In genomic region chr17:66704858-66705257, GRCh38 we compare ENCODE assay signal across 19 cellular contexts.
DNase-seq lines count a peak whose midpoint lies in the region; ATAC-seq, FAIRE-seq and TF ChIP-seq lines count a peak whose summit lies in the region.
"Had no signal": no experiment of that assay in that cellular context is flagged by ENCODE, and none has a peak within 500 bp of the region (broad histone marks: within the 10 kb centered on the region; RNA-seq: fewer than 3 reads in every experiment).

No MANE protein-coding gene starts in this region.

- H3K27ac Mint-ChIP-seq in activated T-cell treated with anti-CD3 and anti-CD28 coated beads, Interleukin-2, amount 50 U/mL, for 24 hours = peak overlapping the region; percentile 66
- peak overlapping the region; percentile 56 for H3K27ac Mint-ChIP-seq in activated T-helper 17 cell treated with anti-CD3 and anti-CD28 coated beads, Interleukin-2, amount 50 U/mL, for 72 hours
- peak overlapping the region; percentile 74 for H3K27ac Mint-ChIP-seq in progenitor cell of endocrine pancreas
- H3K27ac Mint-ChIP-seq: activated naive CD4-positive, alpha-beta T cell treated with anti-CD3 and anti-CD28 coated beads, Interleukin-2, amount 10 ng/mL, durations not matched to agents 7 days and 5 days; H9 had no signal

- H3K9me3 Mint-ChIP-seq in activated T-cell treated with anti-CD3 and anti-CD28 coated beads, Interleukin-2, amount 50 U/mL, for 24 hours = no peaks in the 10 kb centered on the region
- H3K9me3 Mint-ChIP-seq in activated T-helper 17 cell treated with anti-CD3 and anti-CD28 coated beads, Interleukin-2, amount 50 U/mL, for 72 hours = no peaks in the 10 kb centered on the region
- peaks cover 4% of the 10 kb centered on the region for H3K9me3 Mint-ChIP-seq in progenitor cell of endocrine pancreas (ENCODE audit: low read depth)
- H3K9me3 Mint-ChIP-seq: activated naive CD4-positive, alpha-beta T cell treated with anti-CD3 and anti-CD28 coated beads, Interleukin-2, amount 10 ng/mL, durations not matched to agents 7 days and 5 days; H9 had no signal

- peaks cover 71% of the 10 kb centered on the region for H3K36me3 Mint-ChIP-seq in activated T-cell treated with anti-CD3 and anti-CD28 coated beads, Interleukin-2, amount 50 U/mL, for 24 hours (ENCODE audit: low read depth)
- H3K36me3 Mint-ChIP-seq in activated T-helper 17 cell treated with anti-CD3 and anti-CD28 coated beads, Interleukin-2, amount 50 U/mL, for 72 hours (ENCODE audit: low read depth) = peaks cover 16% of the 10 kb centered on the region
- H3K36me3 Mint-ChIP-seq in progenitor cell of endocrine pancreas (ENCODE audit: insufficient read depth) = peaks cover 2% of the 10 kb centered on the region

- peak; percentile 31 for ATAC-seq in HG03354 (IDR thresholded peaks at IDR 0.05; ENCODE audit: poor library complexity, severe bottlenecking, unreplicated experiment)
- ATAC-seq in activated T-helper 17 cell treated with anti-CD3 and anti-CD28 coated beads, Interleukin-2, amount 50 U/mL, for 72 hours (replicated peaks) = no peak
- ATAC-seq: heart left ventricle had no signal

- H3K4me3 Mint-ChIP-seq in activated T-cell treated with anti-CD3 and anti-CD28 coated beads, Interleukin-2, amount 50 U/mL, for 24 hours = no peak overlapping the region
- no peak overlapping the region for H3K4me3 Mint-ChIP-seq in activated T-helper 17 cell treated with anti-CD3 and anti-CD28 coated beads, Interleukin-2, amount 50 U/mL, for 72 hours
- no peak overlapping the region for H3K4me3 Mint-ChIP-seq in progenitor cell of endocrine pancreas (ENCODE audit: low read depth)
- H3K4me3 Mint-ChIP-seq: activated naive CD4-positive, alpha-beta T cell treated with anti-CD3 and anti-CD28 coated beads, Interleukin-2, amount 10 ng/mL, durations not matched to agents 7 days and 5 days; H9 had no signal

- no peak overlapping the region for H3K4me3 ChIP-seq in ascending aorta
- H3K4me3 ChIP-seq: heart left ventricle had no signal

- no peak for FAIRE-seq in urothelium cell line (lab: Jason Lieb, UNC)
- FAIRE-seq: bronchial epithelial cell, D721Med, HTR-8/SVneo had no signal

- H3K4me1 Mint-ChIP-seq in activated T-cell treated with anti-CD3 and anti-CD28 coated beads, Interleukin-2, amount 50 U/mL, for 24 hours (ENCODE audit: low read depth) = peaks cover 29% of the 10 kb centered on the region
- peaks cover 10% of the 10 kb centered on the region for H3K4me1 Mint-ChIP-seq in activated T-helper 17 cell treated with anti-CD3 and anti-CD28 coated beads, Interleukin-2, amount 50 U/mL, for 72 hours
- peaks cover 20% of the 10 kb centered on the region for H3K4me1 Mint-ChIP-seq in progenitor cell of endocrine pancreas (ENCODE audit: low read depth)

- H3K27me3 ChIP-seq in ascending aorta = no peaks in the 10 kb centered on the region
- H3K27me3 ChIP-seq: heart left ventricle had no signal

- H3K4me1 ChIP-seq in ascending aorta = no peaks in the 10 kb centered on the region
- H3K4me1 ChIP-seq: heart left ventricle had no signal

- no peaks in the 10 kb centered on the region for H3K9me3 ChIP-seq in ascending aorta
- H3K9me3 ChIP-seq: heart left ventricle had no signal

- TF ChIP-seq CTCF in progenitor cell of endocrine pancreas (IDR thresholded peaks at IDR 0.05; ENCODE audit: unreplicated experiment) (no peak), ascending aorta (IDR thresholded peaks at IDR 0.05) (no peak)

- no peak for DNase-seq in activated T-cell treated with anti-CD3 and anti-CD28 coated beads, Interleukin-2, amount 50 U/mL, for 24 hours
- DNase-seq in activated T-cell treated with anti-CD3 and anti-CD28 coated beads for 4 hours (no peak), progenitor cell of endocrine pancreas (ENCODE audit: low spot score, unreplicated experiment) (no peak), ascending aorta (ENCODE audit: low spot score in 2 of 2) (no peak), urothelium cell line (ENCODE audit: low spot score) (no peak)
- DNase-seq in stimulated activated naive CD4-positive, alpha-beta T cell treated with Interleukin-2 at 50 U/mL for 16 hours (lab: John Stamatoyannopoulos, UW) = no peak
- DNase-seq: activated naive CD4-positive, alpha-beta T cell treated with anti-CD3 and anti-CD28 coated beads, Interleukin-2, amount 10 ng/mL, durations not matched to agents 7 days and 5 days; heart left ventricle; NCI-H2029 treated with DMSO at 0.1 percent for 48 hours; NCI-H526 treated with DMSO at 0.1 percent for 48 hours; stimulated activated CD4-positive, alpha-beta T cell treated with anti-CD3 and anti-CD28 coated beads, Interleukin-15, amount 100 ng/mL, for 24 hours; T-helper 1 cell; WERI-Rb-1 had no signal

- intact Hi-C loops in ascending aorta (cut with DNase I) = no loop called here

- no peaks in the 10 kb centered on the region for H3K27me3 Mint-ChIP-seq in activated T-cell treated with anti-CD3 and anti-CD28 coated beads, Interleukin-2, amount 50 U/mL, for 24 hours
- H3K27me3 Mint-ChIP-seq in activated T-helper 17 cell treated with anti-CD3 and anti-CD28 coated beads, Interleukin-2, amount 50 U/mL, for 72 hours = no peaks in the 10 kb centered on the region
- H3K27me3 Mint-ChIP-seq in progenitor cell of endocrine pancreas = no peaks in the 10 kb centered on the region
- H3K27me3 Mint-ChIP-seq: activated naive CD4-positive, alpha-beta T cell treated with anti-CD3 and anti-CD28 coated beads, Interleukin-2, amount 10 ng/mL, durations not matched to agents 7 days and 5 days had no signal

- H3K27ac ChIP-seq in ascending aorta = no peak overlapping the region
- H3K27ac ChIP-seq: heart left ventricle, WERI-Rb-1 had no signal

- H3K36me3 ChIP-seq in ascending aorta = no peaks in the 10 kb centered on the region
- H3K36me3 ChIP-seq: heart left ventricle, WERI-Rb-1 had no signal
